In genomic region chr15:71294636-71295241, GRCh38 we compare ENCODE assay signal across 12 cellular contexts.
DNase-seq lines count a peak whose midpoint lies in the region; ATAC-seq, FAIRE-seq and TF ChIP-seq lines count a peak whose summit lies in the region.
"Had no signal": no experiment of that assay in that cellular context is flagged by ENCODE, and none has a peak within 500 bp of the region (broad histone marks: within the 10 kb centered on the region; RNA-seq: fewer than 3 reads in every experiment).

No MANE protein-coding gene starts in this region.

- H4K20me1 ChIP-seq in astrocyte (ENCODE audit: insufficient read depth, low read length) (no peaks in the 10 kb centered on the region), keratinocyte (ENCODE audit: control insufficient read depth, extremely low read depth, insufficient read depth, low read length) (no peaks in the 10 kb centered on the region)

- peak overlapping the region; percentile 97 for H3K27ac Mint-ChIP-seq in astrocyte (ENCODE audit: unreplicated experiment)
- no peak overlapping the region for H3K27ac Mint-ChIP-seq in activated CD8-positive, alpha-beta T cell treated with anti-CD3 and anti-CD28 coated beads, Interleukin-2, amount 10 ng/mL, durations not matched to agents 7 days and 5 days
- H3K27ac Mint-ChIP-seq: activated CD4-positive, alpha-beta memory T cell treated with anti-CD3 and anti-CD28 coated beads, Interleukin-2, amount 10 ng/mL, durations not matched to agents 7 days and 5 days had no signal

- POLR2A ChIA-PET in activated CD8-positive, alpha-beta T cell treated with anti-CD3 and anti-CD28 coated beads, Interleukin-2, amount 10 ng/mL, durations not matched to agents 7 days and 5 days (lab: Charles Lee), result interaction anchor here (0.5 kb wide), 1 partner anchor 290 kb away, joined by 3 read pairs; no protein-coding TSS in a partner anchor

- peaks cover 20% of the 10 kb centered on the region for H3K4me1 Mint-ChIP-seq in astrocyte (ENCODE audit: low read depth, unreplicated experiment)
- peaks cover 14% of the 10 kb centered on the region for H3K4me1 Mint-ChIP-seq in activated CD8-positive, alpha-beta T cell treated with anti-CD3 and anti-CD28 coated beads, Interleukin-2, amount 10 ng/mL, durations not matched to agents 7 days and 5 days (ENCODE audit: low read depth)

- H3K9ac ChIP-seq in astrocyte (ENCODE audit: low read length) (peak overlapping the region; percentile 88), keratinocyte (ENCODE audit: control insufficient read depth, extremely low read depth, insufficient read depth, low read length) (peak overlapping the region; percentile 86)

- peak overlapping the region; percentile 4 for H2AFZ ChIP-seq in astrocyte (ENCODE audit: low read depth, low read length)
- peak overlapping the region; percentile 24 for H2AFZ ChIP-seq in keratinocyte (ENCODE audit: control insufficient read depth, low read length)

- H3K36me3 Mint-ChIP-seq in astrocyte (ENCODE audit: low read depth, unreplicated experiment), result no peaks in the 10 kb centered on the region
- H3K36me3 Mint-ChIP-seq in activated CD8-positive, alpha-beta T cell treated with anti-CD3 and anti-CD28 coated beads, Interleukin-2, amount 10 ng/mL, durations not matched to agents 7 days and 5 days (ENCODE audit: low read depth), result no peaks in the 10 kb centered on the region

- no peak overlapping the region for H3K4me3 ChIP-seq in heart left ventricle
- peak overlapping the region; percentile 30 for H3K4me3 ChIP-seq in astrocyte (ENCODE audit: insufficient read depth, low read depth, low read length)
- H3K4me3 ChIP-seq in keratinocyte (ENCODE audit: control insufficient read depth in 2 of 3, extremely low read depth in 1 of 3, insufficient read depth in 2 of 3, low read depth in 1 of 3, low read length in 3 of 3), result peak overlapping the region in 2 of 3 experiments; percentile 48 to 65

- H3K27ac ChIP-seq in heart left ventricle (peak overlapping the region in 5 of 12 donors; percentile 1 to 70 (median 17)), astrocyte (ENCODE audit: low read depth, low read length) (peak overlapping the region; percentile 99), keratinocyte (ENCODE audit: control insufficient read depth, insufficient read depth, low read length) (peak overlapping the region; percentile 100)

- H3K9me3 Mint-ChIP-seq in astrocyte (ENCODE audit: unreplicated experiment), result no peaks in the 10 kb centered on the region
- H3K9me3 Mint-ChIP-seq in activated CD8-positive, alpha-beta T cell treated with anti-CD3 and anti-CD28 coated beads, Interleukin-2, amount 10 ng/mL, durations not matched to agents 7 days and 5 days (ENCODE audit: insufficient read depth), result no peaks in the 10 kb centered on the region
- H3K9me3 Mint-ChIP-seq: activated CD4-positive, alpha-beta memory T cell treated with anti-CD3 and anti-CD28 coated beads, Interleukin-2, amount 10 ng/mL, durations not matched to agents 7 days and 5 days had no signal

- no peak for TF ChIP-seq POLR2A in heart left ventricle (IDR thresholded peaks at IDR 0.05)

- no peaks in the 10 kb centered on the region for H3K27me3 ChIP-seq in heart left ventricle
- H3K27me3 ChIP-seq in astrocyte (ENCODE audit: insufficient read depth, low read length), result no peaks in the 10 kb centered on the region
- no peaks in the 10 kb centered on the region for H3K27me3 ChIP-seq in keratinocyte (ENCODE audit: control insufficient read depth, extremely low read depth, insufficient read depth, low read length)

- no peak for TF ChIP-seq CTCF in heart left ventricle (IDR thresholded peaks at IDR 0.05)
- no peak for TF ChIP-seq CTCF in astrocyte (IDR thresholded peaks at IDR 0.05; ENCODE audit: insufficient read depth, low read depth, low read length)
- no peak for TF ChIP-seq CTCF in keratinocyte (optimal IDR thresholded peaks at IDR 0.05 in 1 of 3, IDR thresholded peaks at IDR 0.05 in 1 of 3, conservative IDR thresholded peaks at IDR 0.05 in 1 of 3; ENCODE audit: extremely low read depth in 1 of 3, insufficient read depth in 2 of 3, low read length in 3 of 3)

- dilution Hi-C loops in keratinocyte (cut with MboI; ENCODE audit: extremely low pct_ligation_motif_present, low sequenced_read_pairs), result no loop called here

- H3K79me2 ChIP-seq in astrocyte (ENCODE audit: insufficient read depth, low read length) (no peaks in the 10 kb centered on the region), keratinocyte (ENCODE audit: control insufficient read depth, insufficient read depth, low read length) (peaks cover 17% of the 10 kb centered on the region)

- H3K9me1 ChIP-seq in keratinocyte (ENCODE audit: control insufficient read depth, extremely low read depth, insufficient read depth, low read length), result no peaks in the 10 kb centered on the region

- ATAC-seq in heart left ventricle (peak in 3 of 4 donors; percentile 6 to 26 (median 10)), Right ventricle myocardium inferior (no peak)
- no peak for ATAC-seq in activated CD8-positive, alpha-beta T cell treated with anti-CD3 and anti-CD28 coated beads, Interleukin-2, amount 10 ng/mL, durations not matched to agents 7 days and 5 days

- DNase-seq in heart left ventricle (no peak), Right ventricle myocardium inferior (ENCODE audit: missing footprints) (no peak), astrocyte (ENCODE audit: low read depth) (peak; percentile 97), keratinocyte (ENCODE audit: low read depth, low spot score) (peak; percentile 95), urothelium cell line (ENCODE audit: low spot score) (peak; percentile 59), NCI-H1436 treated with DMSO at 0.1 percent for 48 hours (lab: John Stamatoyannopoulos, UW) (no peak), NCI-H526 treated with DMSO at 0.1 percent for 48 hours (lab: John Stamatoyannopoulos, UW) (no peak)
- DNase-seq in activated CD8-positive, alpha-beta T cell treated with anti-CD3 and anti-CD28 coated beads, Interleukin-2, amount 10 ng/mL, durations not matched to agents 7 days and 5 days, result no peak
- DNase-seq: activated CD4-positive, alpha-beta memory T cell treated with anti-CD3 and anti-CD28 coated beads, Interleukin-2, amount 10 ng/mL, durations not matched to agents 7 days and 5 days; GOT3; stimulated activated CD4-positive, alpha-beta T cell treated with anti-CD3 and anti-CD28 coated beads, Interleukin-2, amount 100 ng/mL, for 48 hours had no signal

- H3K4me2 ChIP-seq in astrocyte (ENCODE audit: low read length), result peak overlapping the region; percentile 80
- peak overlapping the region; percentile 92 for H3K4me2 ChIP-seq in keratinocyte (ENCODE audit: control insufficient read depth, extremely low read depth, insufficient read depth, low read depth, low read length)

- CTCF ChIA-PET in activated CD8-positive, alpha-beta T cell treated with anti-CD3 and anti-CD28 coated beads, Interleukin-2, amount 10 ng/mL, durations not matched to agents 7 days and 5 days (lab: Charles Lee), result no interaction called here

- FAIRE-seq in astrocyte (lab: Jason Lieb, UNC), result peak; percentile 94
- FAIRE-seq in keratinocyte (lab: Jason Lieb, UNC), result peak; percentile 96
- peak; percentile 5 for FAIRE-seq in urothelium cell line (lab: Jason Lieb, UNC)
- FAIRE-seq: colon had no signal

- 41 to 60% (median 55%) methylated on average over 9 of the region's 9 CpGs for WGBS in heart left ventricle, 4 donors

- H3K4me1 ChIP-seq in heart left ventricle, result peaks cover 0 to 30% (median 13%) of the 10 kb centered on the region in 12 donors
- H3K4me1 ChIP-seq in astrocyte (ENCODE audit: insufficient read depth, low read length), result peaks cover 32% of the 10 kb centered on the region
- peaks cover 61% of the 10 kb centered on the region for H3K4me1 ChIP-seq in keratinocyte (ENCODE audit: control insufficient read depth, extremely low read depth, insufficient read depth, low read length)

- H3K36me3 ChIP-seq in heart left ventricle (no peaks in the 10 kb centered on the region), astrocyte (ENCODE audit: insufficient read depth, low read length) (no peaks in the 10 kb centered on the region), keratinocyte (ENCODE audit: control insufficient read depth in 2 of 2, extremely low read depth in 1 of 2, insufficient read depth in 2 of 2, low read length in 2 of 2) (peaks cover 6 to 7% of the 10 kb centered on the region in 2 experiments)

- no peaks in the 10 kb centered on the region for H3K27me3 Mint-ChIP-seq in astrocyte (ENCODE audit: low read depth, unreplicated experiment)
- peaks cover 9% of the 10 kb centered on the region for H3K27me3 Mint-ChIP-seq in activated CD8-positive, alpha-beta T cell treated with anti-CD3 and anti-CD28 coated beads, Interleukin-2, amount 10 ng/mL, durations not matched to agents 7 days and 5 days (ENCODE audit: low read depth)
- H3K27me3 Mint-ChIP-seq: activated CD4-positive, alpha-beta memory T cell treated with anti-CD3 and anti-CD28 coated beads, Interleukin-2, amount 10 ng/mL, durations not matched to agents 7 days and 5 days had no signal

- H3K9me3 ChIP-seq in heart left ventricle (peaks cover 0 to 7% (median 0%) of the 10 kb centered on the region in 12 donors), astrocyte (ENCODE audit: insufficient read depth, low read depth, low read length) (no peaks in the 10 kb centered on the region), keratinocyte (ENCODE audit: control insufficient read depth, low read depth, low read length) (no peaks in the 10 kb centered on the region)

- H3K4me3 Mint-ChIP-seq in astrocyte (ENCODE audit: unreplicated experiment), result no peak overlapping the region
- no peak overlapping the region for H3K4me3 Mint-ChIP-seq in activated CD8-positive, alpha-beta T cell treated with anti-CD3 and anti-CD28 coated beads, Interleukin-2, amount 10 ng/mL, durations not matched to agents 7 days and 5 days
- H3K4me3 Mint-ChIP-seq: activated CD4-positive, alpha-beta memory T cell treated with anti-CD3 and anti-CD28 coated beads, Interleukin-2, amount 10 ng/mL, durations not matched to agents 7 days and 5 days had no signal

- intact Hi-C loops in heart left ventricle (cut with DNase I), result no loop called here
- intact Hi-C loops in Right ventricle myocardium inferior (cut with DNase I), result no loop called here

Comparison
In these comparisons a context has a peak if more than half of its experiments do, and no peak if none do; other contexts are left out.
1. ATAC-seq: peak in heart left ventricle (3 of 4); none in Right ventricle myocardium inferior (single experiment) and activated CD8-positive, alpha-beta T cell treated with anti-CD3 and anti-CD28 coated beads, Interleukin-2, amount 10 ng/mL, durations not matched to agents 7 days and 5 days (single experiment).
2. DNase-seq: peak in astrocyte (single experiment), keratinocyte (single experiment) and urothelium cell line (single experiment); none in heart left ventricle (0 of 5), Right ventricle myocardium inferior (single experiment), NCI-H1436 treated with DMSO at 0.1 percent for 48 hours (single experiment), activated CD8-positive, alpha-beta T cell treated with anti-CD3 and anti-CD28 coated beads, Interleukin-2, amount 10 ng/mL, durations not matched to agents 7 days and 5 days (single experiment) and NCI-H526 treated with DMSO at 0.1 percent for 48 hours (single experiment).
3. H3K4me3 ChIP-seq: peak in astrocyte (single experiment) and keratinocyte (2 of 3); none in heart left ventricle (0 of 12).